ENCODE assay signal across 32 cellular contexts in the genomic region with DNA sequence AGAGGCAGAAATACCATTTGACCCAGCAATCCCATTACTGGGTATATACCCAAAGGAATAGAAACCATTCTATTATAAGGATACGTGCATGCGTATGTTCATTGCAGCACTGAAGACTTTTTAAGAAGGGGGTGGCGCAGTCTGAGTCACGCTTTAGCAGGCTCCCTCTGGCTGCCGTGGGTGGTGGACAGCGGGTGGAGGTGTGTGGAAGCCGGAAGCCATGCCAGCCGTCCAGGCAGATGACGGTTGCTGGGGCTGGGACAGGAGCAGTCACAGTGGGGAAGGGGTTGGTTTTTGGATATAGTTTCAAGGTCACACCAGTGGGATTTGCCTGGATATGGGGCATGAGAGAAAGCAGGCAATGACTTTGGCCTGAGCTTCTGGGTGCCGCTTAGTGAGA.
"Had no signal": no experiment of that assay in that cellular context is flagged by ENCODE, and none has a peak within 500 bp of the region (broad histone marks: within the 10 kb centered on the region; RNA-seq: fewer than 3 reads in every experiment).

No MANE protein-coding gene starts in this region.

- FAIRE-seq: endometrium, frontal cortex, islet of Langerhans had no signal

- H3K27ac ChIP-seq: epithelial cell of prostate, esophagus squamous epithelium, testis, transverse colon, uterus had no signal

- H3K4me2 ChIP-seq: smooth muscle cell had no signal

- H3K27me3 ChIP-seq: neural progenitor cell, testis, transverse colon, uterus had no signal

- H3K4me1 ChIP-seq: esophagus squamous epithelium, testis, transverse colon, uterus had no signal

- H3K4me3 ChIP-seq: esophagus squamous epithelium, neural progenitor cell, smooth muscle cell, testis, transverse colon, uterus had no signal

- H3K27ac Mint-ChIP-seq: activated CD4-positive, alpha-beta T cell treated with anti-CD3 and anti-CD28 coated beads, Interleukin-2, amount 10 ng/mL, durations not matched to agents 7 days and 5 days; activated CD8-positive, alpha-beta T cell treated with anti-CD3 and anti-CD28 coated beads for 36 hours; activated naive CD8-positive, alpha-beta T cell treated with anti-CD3 and anti-CD28 coated beads, Interleukin-2, amount 50 U/mL, for 24 hours; activated T-helper 17 cell treated with anti-CD3 and anti-CD28 coated beads, Interleukin-2, amount 50 U/mL, for 72 hours; dendritic cell treated with granulocyte-macrophage colony-stimulating factor and Interleukin-4, amounts not matched to agents 40 ng/mL and 50 ng/mL, for 4 days; naive thymus-derived CD4-positive, alpha-beta T cell; progenitor cell of endocrine pancreas; T-helper 17 cell; WTC11 had no signal

- H2AFZ ChIP-seq: neural progenitor cell had no signal

- H3K4me1 Mint-ChIP-seq: activated CD4-positive, alpha-beta T cell treated with anti-CD3 and anti-CD28 coated beads, Interleukin-2, amount 10 ng/mL, durations not matched to agents 7 days and 5 days; activated naive CD8-positive, alpha-beta T cell treated with anti-CD3 and anti-CD28 coated beads, Interleukin-2, amount 50 U/mL, for 24 hours; activated T-helper 17 cell treated with anti-CD3 and anti-CD28 coated beads, Interleukin-2, amount 50 U/mL, for 72 hours; naive thymus-derived CD4-positive, alpha-beta T cell; T-helper 17 cell had no signal

- H3K27me3 Mint-ChIP-seq: activated CD4-positive, alpha-beta T cell treated with anti-CD3 and anti-CD28 coated beads, Interleukin-2, amount 10 ng/mL, durations not matched to agents 7 days and 5 days; activated CD8-positive, alpha-beta T cell treated with anti-CD3 and anti-CD28 coated beads for 36 hours; activated T-helper 17 cell treated with anti-CD3 and anti-CD28 coated beads, Interleukin-2, amount 50 U/mL, for 72 hours had no signal

- DNase-seq: activated CD4-positive, alpha-beta T cell treated with anti-CD3 and anti-CD28 coated beads for 1 hour; activated CD4-positive, alpha-beta T cell treated with anti-CD3 and anti-CD28 coated beads, Interleukin-2, amount 10 ng/mL, durations not matched to agents 7 days and 5 days; activated CD8-positive, alpha-beta T cell treated with anti-CD3 and anti-CD28 coated beads for 36 hours; activated gamma-delta T cell treated with Interleukin-2 at 50 U/mL for 16 hours; activated naive CD4-positive, alpha-beta T cell treated with anti-CD3 and anti-CD28 coated beads, Interleukin-2, amount 50 U/mL, for 16 hours; activated naive CD8-positive, alpha-beta T cell treated with anti-CD3 and anti-CD28 coated beads, Interleukin-2, amount 50 U/mL, for 24 hours; activated T-cell treated with anti-CD3 and anti-CD28 coated beads, Interleukin-2, amount 50 U/mL, for 4 hours; central memory CD4-positive, alpha-beta T cell; effector CD4-positive, alpha-beta T cell; esophagus squamous epithelium; glutamatergic neuron; left ventricle myocardium superior; midbrain; naive thymus-derived CD4-positive, alpha-beta T cell; stimulated activated CD4-positive, alpha-beta T cell treated with anti-CD3 and anti-CD28 coated beads, Interleukin-15, amount 100 ng/mL, for 24 hours; stimulated activated CD4-positive, alpha-beta T cell treated with anti-CD3 and anti-CD28 coated beads, Interleukin-2, amount 100 ng/mL, for 24 hours; stimulated activated naive CD4-positive, alpha-beta T cell; T-helper 17 cell; T1000; testis; transverse colon; uterus had no signal

- H3K36me3 ChIP-seq: esophagus squamous epithelium, neural progenitor cell, transverse colon, uterus had no signal

- H3K9ac ChIP-seq: neural progenitor cell had no signal

- H3K9me3 ChIP-seq: esophagus squamous epithelium, testis, transverse colon, uterus had no signal

- ATAC-seq: activated CD8-positive, alpha-beta T cell treated with anti-CD3 and anti-CD28 coated beads for 36 hours; activated naive CD8-positive, alpha-beta T cell treated with anti-CD3 and anti-CD28 coated beads, Interleukin-2, amount 50 U/mL, for 24 hours; activated T-cell treated with anti-CD3 and anti-CD28 coated beads, Interleukin-2, amount 50 U/mL, for 4 hours; activated T-helper 17 cell treated with anti-CD3 and anti-CD28 coated beads, Interleukin-2, amount 50 U/mL, for 72 hours; left ventricle myocardium superior; naive thymus-derived CD4-positive, alpha-beta T cell; T-helper 17 cell; WTC11 had no signal

- H3K9me3 Mint-ChIP-seq: activated CD4-positive, alpha-beta T cell treated with anti-CD3 and anti-CD28 coated beads, Interleukin-2, amount 10 ng/mL, durations not matched to agents 7 days and 5 days; activated CD8-positive, alpha-beta T cell treated with anti-CD3 and anti-CD28 coated beads for 36 hours; activated naive CD8-positive, alpha-beta T cell treated with anti-CD3 and anti-CD28 coated beads, Interleukin-2, amount 50 U/mL, for 24 hours; activated T-cell treated with anti-CD3 and anti-CD28 coated beads, Interleukin-2, amount 50 U/mL, for 4 hours; activated T-helper 17 cell treated with anti-CD3 and anti-CD28 coated beads, Interleukin-2, amount 50 U/mL, for 72 hours; dendritic cell treated with granulocyte-macrophage colony-stimulating factor and Interleukin-4, amounts not matched to agents 40 ng/mL and 50 ng/mL, for 4 days; neural progenitor cell had no signal

- H3K4me3 Mint-ChIP-seq: activated CD4-positive, alpha-beta T cell treated with anti-CD3 and anti-CD28 coated beads, Interleukin-2, amount 10 ng/mL, durations not matched to agents 7 days and 5 days; activated CD8-positive, alpha-beta T cell treated with anti-CD3 and anti-CD28 coated beads for 36 hours; activated naive CD8-positive, alpha-beta T cell treated with anti-CD3 and anti-CD28 coated beads, Interleukin-2, amount 50 U/mL, for 24 hours; activated T-cell treated with anti-CD3 and anti-CD28 coated beads, Interleukin-2, amount 50 U/mL, for 4 hours; activated T-helper 17 cell treated with anti-CD3 and anti-CD28 coated beads, Interleukin-2, amount 50 U/mL, for 72 hours; dendritic cell treated with granulocyte-macrophage colony-stimulating factor and Interleukin-4, amounts not matched to agents 40 ng/mL and 50 ng/mL, for 4 days; naive thymus-derived CD4-positive, alpha-beta T cell; neural progenitor cell; T-helper 17 cell; WTC11 had no signal
